In the genomic region with DNA sequence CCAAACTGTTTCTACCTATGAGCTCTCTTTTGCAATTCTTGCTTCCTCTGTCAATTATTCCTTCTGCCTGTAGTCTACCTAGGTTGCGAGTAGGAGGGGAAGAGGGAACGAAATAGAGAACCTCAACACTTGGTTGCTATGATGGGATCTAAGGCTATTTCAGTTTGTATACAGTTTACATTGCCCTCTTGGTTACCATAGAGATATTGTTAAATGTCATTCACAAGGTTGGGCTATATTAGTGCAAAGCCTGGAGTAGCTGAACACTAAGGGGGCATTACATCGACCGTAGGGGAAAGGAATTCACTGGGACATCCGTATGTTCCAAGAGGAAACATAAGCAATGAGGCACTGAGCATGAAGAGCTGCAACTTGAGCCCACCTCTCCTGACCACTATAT, we compare ENCODE assay signal across 29 cellular contexts.
DNase-seq lines count a peak whose midpoint lies in the region; ATAC-seq and TF ChIP-seq lines count a peak whose summit lies in the region.
"Had no signal": no experiment of that assay in that cellular context is flagged by ENCODE, and none has a peak within 500 bp of the region (broad histone marks: within the 10 kb centered on the region; RNA-seq: fewer than 3 reads in every experiment).

No MANE protein-coding gene starts in this region.

- no peak overlapping the region for H3K4me3 Mint-ChIP-seq in chondrocyte (ENCODE audit: unreplicated experiment)
- H3K4me3 Mint-ChIP-seq: activated B cell treated with CpG ODN at 0.5 μM for 24 hours; activated naive CD8-positive, alpha-beta T cell treated with anti-CD3 and anti-CD28 coated beads, Interleukin-2, amount 10 ng/mL, durations not matched to agents 7 days and 5 days; B cell; brain; neural progenitor cell had no signal

- H3K27ac ChIP-seq in mesenchymal stem cell (ENCODE audit: low read length, poor library complexity, severe bottlenecking): no peak overlapping the region
- H3K27ac ChIP-seq in tibial artery: peak overlapping the region; percentile 67 to 72
- H3K27ac ChIP-seq: lower lobe of right lung, neural progenitor cell, suprapubic skin had no signal

- H3K36me3 ChIP-seq in mesenchymal stem cell (ENCODE audit: control insufficient read depth in 1 of 2, insufficient read depth in 2 of 2, low read depth in 1 of 2, low read length in 2 of 2) (peaks cover 0 to 16% of the 10 kb centered on the region in 2 experiments), tibial artery (peaks cover 0 to 9% (median 0%) of the 10 kb centered on the region in 3 donors), BE2C (no peaks in the 10 kb centered on the region)
- H3K36me3 ChIP-seq: HAP-1, lower lobe of right lung, neural progenitor cell, suprapubic skin, uterus had no signal

- no peak overlapping the region for H3K9ac ChIP-seq in mesenchymal stem cell (ENCODE audit: low read length)
- H3K9ac ChIP-seq: neural progenitor cell had no signal

- H4K8ac ChIP-seq in mesenchymal stem cell (ENCODE audit: low read length): no peak overlapping the region

- no peaks in the 10 kb centered on the region for H3K79me1 ChIP-seq in mesenchymal stem cell (replicated peaks; ENCODE audit: low read length, poor library complexity, severe bottlenecking)

- H2BK120ac ChIP-seq in mesenchymal stem cell (ENCODE audit: low read depth, low read length): no peak overlapping the region

- H3K27me3 Mint-ChIP-seq in chondrocyte (ENCODE audit: low read depth): no peaks in the 10 kb centered on the region
- H3K27me3 Mint-ChIP-seq: activated B cell treated with CpG ODN at 0.5 μM for 24 hours; activated naive CD8-positive, alpha-beta T cell treated with anti-CD3 and anti-CD28 coated beads, Interleukin-2, amount 10 ng/mL, durations not matched to agents 7 days and 5 days; B cell; progenitor cell of endocrine pancreas had no signal

- H2BK5ac ChIP-seq in mesenchymal stem cell (ENCODE audit: low read depth, low read length, poor library complexity, severe bottlenecking): no peak overlapping the region

- no peak for DNase-seq in Right ventricle myocardium superior
- DNase-seq in cardiac septum (ENCODE audit: low spot score): no peak
- DNase-seq in chondrocyte (ENCODE audit: low spot score): no peak
- DNase-seq in mesenchymal stem cell: peak; percentile 36
- no peak for DNase-seq in tibial artery
- DNase-seq in activated T-cell treated with anti-CD3 and anti-CD28 coated beads, Interleukin-2, amount 50 U/mL, for 1 hour: no peak
- no peak for DNase-seq in BE2C
- DNase-seq: activated B cell treated with CpG ODN at 0.5 μM for 24 hours; activated CD4-positive, alpha-beta T cell treated with anti-CD3 and anti-CD28 coated beads, Interleukin-2, amount 50 U/mL, for 48 hours; activated CD8-positive, alpha-beta memory T cell treated with anti-CD3 and anti-CD28 coated beads, Interleukin-2, amount 50 U/mL, for 4 hours; activated naive CD8-positive, alpha-beta T cell treated with anti-CD3 and anti-CD28 coated beads, Interleukin-2, amount 10 ng/mL, durations not matched to agents 7 days and 5 days; Caco-2; DMS79 treated with DMSO at 0.1 percent for 48 hours; effector CD8-positive, alpha-beta T cell; foreskin melanocyte; Karpas-422; lower lobe of right lung; NCI-H1048; NCI-H187 treated with DMSO at 0.1 percent for 48 hours; NCI-H69; small intestine; uterus had no signal

- H3K4ac ChIP-seq in mesenchymal stem cell (ENCODE audit: low read depth in 1 of 2, low read length in 2 of 2): no peak overlapping the region

- no peak overlapping the region for H2AFZ ChIP-seq in mesenchymal stem cell (ENCODE audit: low read depth, low read length)
- H2AFZ ChIP-seq: neural progenitor cell had no signal

- H3K9me3 ChIP-seq in mesenchymal stem cell (ENCODE audit: control insufficient read depth, low read length) (no peaks in the 10 kb centered on the region), tibial artery (no peaks in the 10 kb centered on the region), BE2C (no peaks in the 10 kb centered on the region)
- H3K9me3 ChIP-seq: Caco-2, HAP-1, lower lobe of right lung, suprapubic skin, uterus had no signal

- H3K27me3 ChIP-seq in mesenchymal stem cell (ENCODE audit: control insufficient read depth in 1 of 2, insufficient read depth in 1 of 2, low read length in 2 of 2) (no peaks in the 10 kb centered on the region), tibial artery (no peaks in the 10 kb centered on the region), BE2C (no peaks in the 10 kb centered on the region)
- H3K27me3 ChIP-seq: neural progenitor cell, suprapubic skin, uterus had no signal

- peaks cover 3% of the 10 kb centered on the region for H3K9me3 Mint-ChIP-seq in chondrocyte (ENCODE audit: low read depth)
- H3K9me3 Mint-ChIP-seq: activated B cell treated with CpG ODN at 0.5 μM for 24 hours, neural progenitor cell had no signal

- no peak overlapping the region for H4K91ac ChIP-seq in mesenchymal stem cell (ENCODE audit: low read length)

- H3K27ac Mint-ChIP-seq in chondrocyte (ENCODE audit: unreplicated experiment): peak overlapping the region; percentile 79
- H3K27ac Mint-ChIP-seq: activated B cell treated with CpG ODN at 0.5 μM for 24 hours; activated naive CD8-positive, alpha-beta T cell treated with anti-CD3 and anti-CD28 coated beads, Interleukin-2, amount 10 ng/mL, durations not matched to agents 7 days and 5 days; B cell; brain; neural progenitor cell; progenitor cell of endocrine pancreas had no signal

- H3K4me3 ChIP-seq in mesenchymal stem cell (ENCODE audit: insufficient read depth in 1 of 2, low read depth in 1 of 2, low read length in 2 of 2) (no peak overlapping the region), tibial artery (no peak overlapping the region), BE2C (ENCODE audit: low read depth, low read length) (no peak overlapping the region)
- H3K4me3 ChIP-seq: HAP-1, lower lobe of right lung, neural progenitor cell, suprapubic skin, uterus had no signal

- no peak overlapping the region for H3K18ac ChIP-seq in mesenchymal stem cell (ENCODE audit: low read depth in 1 of 2, low read length in 2 of 2)

- no peak overlapping the region for H3K14ac ChIP-seq in mesenchymal stem cell (ENCODE audit: low read length in 2 of 2)

- no peaks in the 10 kb centered on the region for H3K4me1 ChIP-seq in mesenchymal stem cell (ENCODE audit: control insufficient read depth, insufficient read depth, low read depth, low read length)
- H3K4me1 ChIP-seq in tibial artery: peaks cover 0 to 25% (median 13%) of the 10 kb centered on the region in 4 donors
- no peaks in the 10 kb centered on the region for H3K4me1 ChIP-seq in BE2C
- H3K4me1 ChIP-seq: Caco-2, HAP-1, neural progenitor cell, uterus had no signal

- TF ChIP-seq CTCF in chondrocyte (IDR thresholded peaks at IDR 0.05) (no peak), tibial artery (IDR thresholded peaks at IDR 0.05) (no peak), BE2C (IDR thresholded peaks at IDR 0.05; ENCODE audit: low read depth, low read length) (no peak)

- no peak overlapping the region for H2BK15ac ChIP-seq in mesenchymal stem cell (ENCODE audit: low read depth, poor library complexity, severe bottlenecking)

- H3K36me3 Mint-ChIP-seq in chondrocyte (ENCODE audit: low read depth): peaks cover 3% of the 10 kb centered on the region
- H3K36me3 Mint-ChIP-seq: activated naive CD8-positive, alpha-beta T cell treated with anti-CD3 and anti-CD28 coated beads, Interleukin-2, amount 10 ng/mL, durations not matched to agents 7 days and 5 days; brain; neural progenitor cell had no signal

- H2BK12ac ChIP-seq in mesenchymal stem cell (ENCODE audit: low read length in 2 of 2): no peak overlapping the region

- peaks cover 27% of the 10 kb centered on the region for H3K4me1 Mint-ChIP-seq in chondrocyte (ENCODE audit: low read depth)
- H3K4me1 Mint-ChIP-seq: activated naive CD8-positive, alpha-beta T cell treated with anti-CD3 and anti-CD28 coated beads, Interleukin-2, amount 10 ng/mL, durations not matched to agents 7 days and 5 days; neural progenitor cell had no signal

- ATAC-seq in Right ventricle myocardium superior (ENCODE audit: poor library complexity): peak; percentile 71
- no peak for ATAC-seq in GM21825 (IDR thresholded peaks at IDR 0.05; ENCODE audit: unreplicated experiment)

- no peak overlapping the region for H3K4me2 ChIP-seq in mesenchymal stem cell (ENCODE audit: low read length, poor library complexity, severe bottlenecking)
- H3K4me2 ChIP-seq: neural progenitor cell had no signal

- no peak overlapping the region for H2AK5ac ChIP-seq in mesenchymal stem cell (ENCODE audit: low read length, severe bottlenecking)

- no peak overlapping the region for H3K23ac ChIP-seq in mesenchymal stem cell (ENCODE audit: low read length in 2 of 2)

- intact Hi-C loops in Right ventricle myocardium superior (cut with DNase I) (no loop called here), cardiac septum (cut with DNase I) (no loop called here), tibial artery (cut with DNase I; ENCODE audit: low total_unique reads) (no loop called here)

- WGBS in mesenchymal stem cell: 88% methylated on average over 5 of the region's 5 CpGs
